8 cellular contexts compared by ENCODE assay signal in genomic region chr1:25487628-25488027, GRCh38. TPM values are rescaled to one million over a fixed set of nuclear protein-coding genes. Genes with fewer than 3 reads are reported as not detected.
DNase-seq lines count a peak whose midpoint lies in the region; ATAC-seq and TF ChIP-seq lines count a peak whose summit lies in the region.
"Had no signal": no experiment of that assay in that cellular context is flagged by ENCODE, and none has a peak within 500 bp of the region (broad histone marks: within the 10 kb centered on the region; RNA-seq: fewer than 3 reads in every experiment).

No MANE protein-coding gene starts in this region.

- H3K9me3 ChIP-seq in Panc1 (ENCODE audit: control insufficient read depth, insufficient read depth, low read depth, low read length) (no peaks in the 10 kb centered on the region), smooth muscle cell (replicated peaks; ENCODE audit: low read depth) (no peaks in the 10 kb centered on the region)

- POLR2A ChIA-PET in Panc1 (lab: Charles Lee), result no interaction called here

- no peak overlapping the region for H3K27ac ChIP-seq in Panc1 (ENCODE audit: low read length)
- no peak overlapping the region for H3K27ac ChIP-seq in smooth muscle cell (ENCODE audit: low read depth)

- DNase-seq in Panc1 (ENCODE audit: low read depth, low spot score) (no peak), choroid plexus epithelial cell (ENCODE audit: low read depth) (no peak), smooth muscle cell (lab: John Stamatoyannopoulos, UW; ENCODE audit: unreplicated experiment) (no peak), DMS79 treated with DMSO at 0.1 percent for 48 hours (lab: John Stamatoyannopoulos, UW) (no peak), NCI-H1048 (lab: John Stamatoyannopoulos, UW) (no peak), NOMO-1 (lab: John Stamatoyannopoulos, UW; ENCODE audit: unreplicated experiment in 2 of 2) (no peak)
- DNase-seq: SIG-M5 had no signal

- intact Hi-C loops in Panc1 (cut with micrococcal nuclease; ENCODE audit: unreplicated experiment), result no loop called here

- H3K27me3 ChIP-seq in Panc1 (ENCODE audit: control insufficient read depth, insufficient read depth, low read length) (no peaks in the 10 kb centered on the region), smooth muscle cell (ENCODE audit: low read depth) (no peaks in the 10 kb centered on the region)

- BruUV-seq in Panc1 (replicated peaks; lab: Mats Ljungman, UMichigan), result no TSS peak

- 87% methylated on average over 2 of the region's 2 CpGs for WGBS in smooth muscle cell (ENCODE audit: low lambda C conversion rate)

- peaks cover 3% of the 10 kb centered on the region; the same call in 1 of the 2 replicates for H3K36me3 ChIP-seq in Panc1 (ENCODE audit: control insufficient read depth, insufficient read depth, low read length)
- no peaks in the 10 kb centered on the region for H3K36me3 ChIP-seq in smooth muscle cell (ENCODE audit: low read depth)

- ATAC-seq in Panc1, result no peak

- no peak overlapping the region for H3K4me3 ChIP-seq in Panc1 (ENCODE audit: low read depth in 2 of 2, low read length in 2 of 2)
- no peak overlapping the region for H3K4me3 ChIP-seq in choroid plexus epithelial cell (ENCODE audit: low read depth, low read length)
- H3K4me3 ChIP-seq in smooth muscle cell, result no peak overlapping the region

- no peak overlapping the region for H3K9ac ChIP-seq in smooth muscle cell (ENCODE audit: low read depth)

- peaks cover 30% of the 10 kb centered on the region for H4K20me1 ChIP-seq in smooth muscle cell (ENCODE audit: low read depth)

- no peaks in the 10 kb centered on the region for H3K79me2 ChIP-seq in smooth muscle cell (ENCODE audit: low read depth)

- in situ Hi-C loops in Panc1 (cut with HindIII; ENCODE audit: low pct_unique_long_range_greater_than_20kb, low sequenced_read_pairs), result no loop called here

- no peak overlapping the region for H2AFZ ChIP-seq in smooth muscle cell (ENCODE audit: low read depth)

- peak; percentile 70 for TF ChIP-seq CTCF in GM12873 (IDR thresholded peaks at IDR 0.05; ENCODE audit: insufficient read depth, low read depth, low read length, missing control alignments)
- peak; percentile 73 for TF ChIP-seq CTCF in Panc1 (IDR thresholded peaks at IDR 0.05)
- peak; percentile 60 for TF ChIP-seq CTCF in choroid plexus epithelial cell (conservative IDR thresholded peaks at IDR 0.05; ENCODE audit: low read depth, low read length)
- TF ChIP-seq CTCF in smooth muscle cell (IDR thresholded peaks at IDR 0.05; ENCODE audit: borderline replicate concordance, insufficient read depth, poor library complexity, severe bottlenecking), result peak; percentile 49

- CTCF ChIA-PET in Panc1 (lab: Charles Lee), result interaction anchor here (0.6 kb wide), 1 partner anchor 12 kb away, joined by 6 read pairs; no protein-coding TSS in a partner anchor

- no peak overlapping the region for H3K4me2 ChIP-seq in smooth muscle cell

- no peaks in the 10 kb centered on the region for H3K4me1 ChIP-seq in Panc1 (ENCODE audit: control insufficient read depth, insufficient read depth, low read length)
- no peaks in the 10 kb centered on the region for H3K4me1 ChIP-seq in smooth muscle cell (ENCODE audit: low read depth)

- H3F3A ChIP-seq in smooth muscle cell (ENCODE audit: low read depth), result peaks cover 4% of the 10 kb centered on the region

RNA-seq across cellular contexts. Expression of gene LDLRAP1, which starts 55.8 kb away (rescaled TPM):
- total RNA-seq in Panc1 (2021; ENCODE audit: unreplicated experiment) (23.1 TPM), smooth muscle cell (16.2 and 19.5 TPM in 2 replicates)
- 29.0 TPM for polyA plus RNA-seq in Panc1 (2012; ENCODE audit: insufficient read length)
- polyA plus RNA-seq in smooth muscle cell, result 30.5 and 39.0 TPM in 2 replicates

RNA-seq across cellular contexts. Expression of gene MACO1, which starts 56.9 kb away (rescaled TPM):
- total RNA-seq in Panc1 (2021; ENCODE audit: unreplicated experiment) (16.5 TPM), smooth muscle cell (29.8 and 33.6 TPM in 2 replicates)
- polyA plus RNA-seq in Panc1 (2012; ENCODE audit: insufficient read length), result 13.2 TPM
- 19.1 and 19.8 TPM in 2 replicates for polyA plus RNA-seq in smooth muscle cell
